Comparison of ENCODE assay signal across 10 cellular contexts in the genomic region with DNA sequence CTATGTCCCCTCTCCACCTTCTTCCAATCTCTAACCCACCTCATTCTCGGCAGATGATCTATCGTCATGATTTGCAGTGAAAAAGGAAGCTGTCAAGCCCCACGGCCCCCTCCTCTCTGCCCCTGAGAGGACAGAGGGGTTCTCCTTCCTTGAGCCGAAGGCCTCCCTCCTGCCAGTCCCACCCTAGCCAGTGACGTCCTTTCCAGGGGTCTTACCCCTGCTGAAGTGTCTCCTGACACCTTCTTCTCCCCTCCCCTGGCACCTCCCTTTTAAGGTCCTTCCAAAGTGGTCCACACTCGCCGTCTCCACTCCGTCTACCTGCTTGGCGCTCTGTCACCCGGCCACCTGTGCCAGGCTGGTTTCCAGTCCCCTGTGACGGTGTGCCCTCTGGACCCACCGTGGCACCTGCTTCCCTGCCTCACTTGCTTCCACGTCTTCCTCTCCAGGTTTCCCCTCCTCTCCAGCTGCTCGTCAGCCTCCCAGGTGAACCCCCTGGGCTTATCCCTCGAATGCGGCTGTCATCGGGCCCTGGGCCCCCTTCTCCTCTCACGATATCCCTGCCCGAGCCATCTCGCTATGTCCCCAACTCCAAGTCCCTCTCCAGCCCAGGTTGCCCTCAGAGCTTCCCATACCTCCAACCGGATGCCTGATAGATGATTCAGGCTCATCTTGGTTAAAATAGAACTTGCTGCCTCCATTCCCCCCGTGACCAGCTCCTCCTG. TPM values are rescaled to one million over a fixed set of nuclear protein-coding genes. Genes with fewer than 3 reads are reported as not detected.
DNase-seq lines count a peak whose midpoint lies in the region; ATAC-seq and TF ChIP-seq lines count a peak whose summit lies in the region.
"Had no signal": no experiment of that assay in that cellular context is flagged by ENCODE, and none has a peak within 500 bp of the region (broad histone marks: within the 10 kb centered on the region; RNA-seq: fewer than 3 reads in every experiment).

No MANE protein-coding gene starts in this region.

- H3K4me3 ChIP-seq in SK-N-SH (ENCODE audit: low read depth in 2 of 2, low read length in 1 of 2) (no peak overlapping the region), PC-3 (ENCODE audit: low read length) (no peak overlapping the region), left ventricle myocardium inferior (no peak overlapping the region), spleen (peak overlapping the region in 1 of 8 donors; percentile 50)
- H3K4me3 ChIP-seq: HAP-1 had no signal

- POLR2A ChIA-PET in SK-N-SH (lab: Yijun Ruan, JAX) (interaction anchor here (0.6 kb wide), 1 partner anchor 475 kb away, joined by 3 read pairs; no protein-coding TSS in a partner anchor), PC-3 (lab: Charles Lee; ENCODE audit: unreplicated experiment) (no interaction called here)

- no peak for TF ChIP-seq POLR2A in spleen (IDR thresholded peaks at IDR 0.05)

- no peaks in the 10 kb centered on the region for H4K20me1 ChIP-seq in SK-N-SH (ENCODE audit: insufficient read depth)
- H4K20me1 ChIP-seq in PC-3 (ENCODE audit: low read length), result no peaks in the 10 kb centered on the region

- DNase-seq in SK-N-SH (peak; percentile 10), PC-3 (no peak), left ventricle myocardium inferior (no peak), spleen (peak; percentile 78), AG08395 (ENCODE audit: low spot score) (no peak), NCI-H1105 (lab: John Stamatoyannopoulos, UW) (no peak), cerebellum (ENCODE audit: low spot score) (no peak)

- peak overlapping the region; percentile 69 for H3K4me2 ChIP-seq in SK-N-SH
- peak overlapping the region; percentile 30 for H3K4me2 ChIP-seq in PC-3 (ENCODE audit: low read length)

- intact Hi-C loops in PC-3 (cut with micrococcal nuclease), result no loop called here
- intact Hi-C loops in left ventricle myocardium inferior (cut with micrococcal nuclease), result no loop called here
- intact Hi-C loops in spleen (cut with DNase I; ENCODE audit: low total_unique reads), result no loop called here

- H2AFZ ChIP-seq in SK-N-SH (ENCODE audit: low read depth) (no peak overlapping the region), PC-3 (ENCODE audit: low read length) (no peak overlapping the region)

- H3K27ac ChIP-seq in SK-N-SH (ENCODE audit: low read depth in 2 of 2, low read length in 1 of 2) (peak overlapping the region in 1 of 2 experiments; percentile 51; a peak in 1 of 4 replicates), PC-3 (ENCODE audit: low read length) (no peak overlapping the region), left ventricle myocardium inferior (replicated peaks) (peak overlapping the region; percentile 6), spleen (peak overlapping the region; percentile 62 to 96 (median 78))

- ATAC-seq in SK-N-SH treated with all-trans-retinoic acid at 6 μM for 48 hours (no peak), PC-3 (no peak)

- H3K79me2 ChIP-seq in SK-N-SH (ENCODE audit: insufficient read depth), result peaks cover 9% of the 10 kb centered on the region; the same call in 1 of the 2 replicates
- no peaks in the 10 kb centered on the region for H3K79me2 ChIP-seq in PC-3 (ENCODE audit: low read length)

- CTCF ChIA-PET in SK-N-SH (lab: Yijun Ruan, JAX) (interaction anchor here (0.9 to 3.9 kb wide), 3 partner anchors 11 to 117 kb away, joined by 3 to 21 read pairs (median 15); no protein-coding TSS in a partner anchor), PC-3 (lab: Charles Lee) (no interaction called here)

- H3K9ac ChIP-seq in SK-N-SH (0 out of 2 replicates have a peak overlapping the region, but pooled peaks have one; percentile 13), PC-3 (ENCODE audit: low read length) (no peak overlapping the region)

- no peak for TF ChIP-seq CTCF in SK-N-SH (IDR thresholded peaks at IDR 0.05)
- no peak for TF ChIP-seq CTCF in PC-3 (conservative IDR thresholded peaks at IDR 0.05; ENCODE audit: low read depth, low read length)
- no peak for TF ChIP-seq CTCF in left ventricle myocardium inferior (IDR thresholded peaks at IDR 0.05; ENCODE audit: borderline replicate concordance)
- no peak for TF ChIP-seq CTCF in spleen (IDR thresholded peaks at IDR 0.05 in 8 of 11, conservative IDR thresholded peaks at IDR 0.05 in 3 of 11)

- H3K9me2 ChIP-seq in SK-N-SH (no peaks in the 10 kb centered on the region), PC-3 (replicated peaks; ENCODE audit: low read length) (no peaks in the 10 kb centered on the region)

- TF ChIP-seq EP300 in SK-N-SH (IDR thresholded peaks at IDR 0.05; ENCODE audit: borderline replicate concordance in 1 of 2, low read depth in 1 of 2, low read length in 1 of 2), result no peak

- 86% methylated on average over 21 of the region's 22 CpGs for WGBS in SK-N-SH (ENCODE audit: low lambda C conversion rate)
- WGBS in spleen, 5 donors, result 63 to 70% (median 67%) methylated on average over 22 of the region's 22 CpGs

- peaks cover 5 to 10% of the 10 kb centered on the region in 2 experiments for H3K36me3 ChIP-seq in SK-N-SH (replicated peaks in 1 of 2; ENCODE audit: control insufficient read depth in 1 of 2, insufficient read depth in 2 of 2, low read length in 1 of 2)
- no peaks in the 10 kb centered on the region for H3K36me3 ChIP-seq in PC-3 (ENCODE audit: low read depth, low read length)
- H3K36me3 ChIP-seq in left ventricle myocardium inferior, result peaks cover 4% of the 10 kb centered on the region
- peaks cover 0 to 8% (median 2%) of the 10 kb centered on the region in 6 donors for H3K36me3 ChIP-seq in spleen
- H3K36me3 ChIP-seq: HAP-1 had no signal

- H3K9me3 ChIP-seq in SK-N-SH, result no peaks in the 10 kb centered on the region
- no peaks in the 10 kb centered on the region for H3K9me3 ChIP-seq in PC-3 (ENCODE audit: low read length)
- no peaks in the 10 kb centered on the region for H3K9me3 ChIP-seq in left ventricle myocardium inferior (replicated peaks)
- no peaks in the 10 kb centered on the region for H3K9me3 ChIP-seq in spleen
- H3K9me3 ChIP-seq: HAP-1 had no signal

- BruUV-seq in PC-3 (replicated peaks; lab: Mats Ljungman, UMichigan), result no TSS peak

- H3K4me1 ChIP-seq in SK-N-SH (ENCODE audit: control insufficient read depth in 1 of 2, insufficient read depth in 2 of 2, low read depth in 1 of 2, low read length in 1 of 2), result peaks cover 30 to 38% of the 10 kb centered on the region in 2 experiments; a peak in 3 of 4 replicates
- H3K4me1 ChIP-seq in PC-3 (ENCODE audit: insufficient read depth, low read length), result peaks cover 12% of the 10 kb centered on the region
- peaks cover 50% of the 10 kb centered on the region for H3K4me1 ChIP-seq in left ventricle myocardium inferior
- peaks cover 32 to 75% (median 69%) of the 10 kb centered on the region in 6 donors for H3K4me1 ChIP-seq in spleen
- H3K4me1 ChIP-seq: HAP-1 had no signal

- H3F3A ChIP-seq in SK-N-SH (replicated peaks; ENCODE audit: insufficient read depth) (no peaks in the 10 kb centered on the region), PC-3 (ENCODE audit: low read length, unreplicated experiment) (no peaks in the 10 kb centered on the region)

- no peaks in the 10 kb centered on the region for H3K27me3 ChIP-seq in SK-N-SH (ENCODE audit: insufficient read depth)
- H3K27me3 ChIP-seq in PC-3 (ENCODE audit: low read length), result no peaks in the 10 kb centered on the region
- no peaks in the 10 kb centered on the region for H3K27me3 ChIP-seq in left ventricle myocardium inferior (ENCODE audit: low read depth)
- H3K27me3 ChIP-seq in spleen (replicated peaks in 1 of 7), result peaks cover 0 to 6% (median 0%) of the 10 kb centered on the region in 7 donors

- TF ChIP-seq RAD21 in SK-N-SH (IDR thresholded peaks at IDR 0.05; ENCODE audit: low read length), result no peak

TF ChIP-seq in SK-N-SH treated with all-trans-retinoic acid at 6 μM for 48 hours, 23 proteins besides CTCF, POLR2A, EP300 and RAD21 (continues in another document):
- TF ChIP-seq ZNF8 (CRISPR knock-in tag; IDR thresholded peaks at IDR 0.05) (no peak), SNAI2 (CRISPR knock-in tag; IDR thresholded peaks at IDR 0.05) (no peak), OSR1 (CRISPR knock-in tag; IDR thresholded peaks at IDR 0.05) (no peak), ZFP30 (CRISPR knock-in tag; IDR thresholded peaks at IDR 0.05) (no peak), ZNF70 (CRISPR knock-in tag; IDR thresholded peaks at IDR 0.05) (no peak), ARNTL (CRISPR knock-in tag; IDR thresholded peaks at IDR 0.05; ENCODE audit: borderline replicate concordance, low read depth) (no peak), CSDC2 (CRISPR knock-in tag; IDR thresholded peaks at IDR 0.05) (no peak)

RNA-seq across cellular contexts. Expression of gene CCDC102A, which starts 5.7 kb away (rescaled TPM):
- 17.5 and 26.2 TPM in 2 replicates for polyA plus RNA-seq in SK-N-SH (2012; rRNA removed)
- polyA plus RNA-seq in SK-N-SH (2012; cell fraction: cytosol; rRNA removed), result 13.1 and 17.1 TPM in 2 replicates
- polyA plus RNA-seq in SK-N-SH (2012; cell fraction: nucleus; rRNA removed), result 20.7 and 31.8 TPM in 2 replicates
- 12.7 and 13.9 TPM in 2 replicates for total RNA-seq in PC-3 (2014; rRNA removed)
- 11.3 TPM for total RNA-seq in left ventricle myocardium inferior
- total RNA-seq in spleen, result 10 to 100 TPM in 2 of 7 donors, 1 to 10 TPM in 5; 7.0 to 14.8 (median 7.9) TPM
- 1 to 10 TPM; 4.6 to 7.7 (median 4.8) TPM for polyA plus RNA-seq in spleen
- total RNA-seq in cerebellum, result 1.9 TPM

RNA-seq across cellular contexts. Expression of gene ADGRG5, which starts 11.8 kb away (rescaled TPM):
- polyA plus RNA-seq in SK-N-SH (2012; rRNA removed) (0.02 and 0.03 TPM in 2 replicates), spleen (1 to 10 TPM; 5.2 to 9.7 (median 9.3) TPM)
- polyA plus RNA-seq in SK-N-SH (2012; cell fraction: cytosol; rRNA removed), result under 0.01 TPM in 2 replicates
- 0.04 and 0.05 TPM in 2 replicates for polyA plus RNA-seq in SK-N-SH (2012; cell fraction: nucleus; rRNA removed)
- total RNA-seq in PC-3 (2014; rRNA removed) (not detected in 2 replicates), left ventricle myocardium inferior (not detected), spleen (10 to 100 TPM in 6 of 7 donors, 1 to 10 TPM in 1; 7.3 to 23.8 (median 13.6) TPM), cerebellum (0.91 TPM)
- total RNA-seq: A673 had no signal

RNA-seq across cellular contexts. Expression of gene DOK4, which starts 44.4 kb away (rescaled TPM):
- 28.4 and 36.9 TPM in 2 replicates for polyA plus RNA-seq in SK-N-SH (2012; rRNA removed)
- polyA plus RNA-seq in SK-N-SH (2012; cell fraction: cytosol; rRNA removed), result 15.8 and 25.8 TPM in 2 replicates
- 45.1 and 47.5 TPM in 2 replicates for polyA plus RNA-seq in SK-N-SH (2012; cell fraction: nucleus; rRNA removed)
- 4.1 and 4.9 TPM in 2 replicates for total RNA-seq in PC-3 (2014; rRNA removed)
- total RNA-seq in left ventricle myocardium inferior, result 10.0 TPM
- total RNA-seq in spleen, result 10 to 100 TPM in 6 of 7 donors, 1 to 10 TPM in 1; 7.3 to 19.8 (median 16.1) TPM
- 10 to 100 TPM in 1 of 3 donors, 1 to 10 TPM in 2; 4.1 to 10.0 (median 5.5) TPM for polyA plus RNA-seq in spleen
- 29.5 TPM for total RNA-seq in cerebellum

Comparison
In these comparisons a context has a peak if more than half of its experiments do, and no peak if none do; other contexts are left out.
1. DNase-seq: peak in SK-N-SH (single experiment) and spleen (single experiment); none in PC-3 (single experiment), left ventricle myocardium inferior (single experiment), AG08395 (single experiment), NCI-H1105 (single experiment) and cerebellum (single experiment).